In genomic region chr7:52723606-52724005, GRCh38 we compare ENCODE assay signal across 24 cellular contexts.
"Had no signal": no experiment of that assay in that cellular context is flagged by ENCODE, and none has a peak within 500 bp of the region (broad histone marks: within the 10 kb centered on the region; RNA-seq: fewer than 3 reads in every experiment).

No MANE protein-coding gene starts in this region.

- H3K4me3 Mint-ChIP-seq: immature natural killer cell; mesothelial cell of epicardium; naive thymus-derived CD4-positive, alpha-beta T cell; natural killer cell treated with Interleukin-12 subunit alpha and Interleukin-12 subunit beta and Interleukin-15 and Interleukin-18, amount 100 ng/mL, for 72 hours; stimulated activated effector memory CD8-positive, alpha-beta T cell treated with anti-CD3 and anti-CD28 coated beads, Interleukin-12 subunit alpha, Interleukin-12 subunit beta, amount 100 ng/mL, for 72 hours; stimulated activated naive CD8-positive, alpha-beta T cell treated with anti-CD3 and anti-CD28 coated beads, Interleukin-15, amount 100 ng/mL, for 72 hours; type B pancreatic cell had no signal

- H3K9me3 Mint-ChIP-seq: mesothelial cell of epicardium had no signal

- H3K27me3 Mint-ChIP-seq: naive thymus-derived CD4-positive, alpha-beta T cell; natural killer cell treated with Interleukin-12 subunit alpha and Interleukin-12 subunit beta and Interleukin-15 and Interleukin-18, amount 100 ng/mL, for 72 hours; stimulated activated naive CD8-positive, alpha-beta T cell treated with anti-CD3 and anti-CD28 coated beads, Interleukin-15, amount 100 ng/mL, for 72 hours; type B pancreatic cell had no signal

- H3K4me1 Mint-ChIP-seq: immature natural killer cell; stimulated activated effector memory CD8-positive, alpha-beta T cell treated with anti-CD3 and anti-CD28 coated beads, Interleukin-12 subunit alpha, Interleukin-12 subunit beta, amount 100 ng/mL, for 72 hours; stimulated activated naive CD8-positive, alpha-beta T cell treated with anti-CD3 and anti-CD28 coated beads, Interleukin-15, amount 100 ng/mL, for 72 hours had no signal

- H3K36me3 Mint-ChIP-seq: immature natural killer cell; mesothelial cell of epicardium; naive thymus-derived CD4-positive, alpha-beta T cell; stimulated activated effector memory CD8-positive, alpha-beta T cell treated with anti-CD3 and anti-CD28 coated beads, Interleukin-12 subunit alpha, Interleukin-12 subunit beta, amount 100 ng/mL, for 72 hours; type B pancreatic cell had no signal

- H3K27ac Mint-ChIP-seq: immature natural killer cell; mesothelial cell of epicardium; naive thymus-derived CD4-positive, alpha-beta T cell; natural killer cell treated with Interleukin-12 subunit alpha and Interleukin-12 subunit beta and Interleukin-15 and Interleukin-18, amount 100 ng/mL, for 72 hours; stimulated activated effector memory CD8-positive, alpha-beta T cell treated with anti-CD3 and anti-CD28 coated beads, Interleukin-12 subunit alpha, Interleukin-12 subunit beta, amount 100 ng/mL, for 72 hours; stimulated activated naive CD8-positive, alpha-beta T cell treated with anti-CD3 and anti-CD28 coated beads, Interleukin-15, amount 100 ng/mL, for 72 hours; type B pancreatic cell had no signal

- DNase-seq: hypothalamus; immature natural killer cell; kidney; left colon; left lung; lower lobe of right lung; mammary epithelial cell; mesendoderm; naive thymus-derived CD4-positive, alpha-beta T cell; pancreas; posterior cingulate gyrus; retina; right cardiac atrium; spleen; stimulated activated CD4-positive, alpha-beta T cell treated with anti-CD3 and anti-CD28 coated beads, Interleukin-4, amount 100 ng/mL, for 24 hours; stimulated activated naive CD4-positive, alpha-beta T cell; stimulated activated naive CD8-positive, alpha-beta T cell treated with anti-CD3 and anti-CD28 coated beads, Interleukin-15, amount 100 ng/mL, for 72 hours; substantia nigra; uterus had no signal

- ATAC-seq: left colon; left lung; lower lobe of right lung; naive thymus-derived CD4-positive, alpha-beta T cell; natural killer cell treated with Interleukin-12 subunit alpha and Interleukin-12 subunit beta and Interleukin-15 and Interleukin-18, amount 100 ng/mL, for 72 hours; pancreas; right cardiac atrium; sciatic nerve; stimulated activated effector memory CD8-positive, alpha-beta T cell treated with anti-CD3 and anti-CD28 coated beads, Interleukin-12 subunit alpha, Interleukin-12 subunit beta, amount 100 ng/mL, for 72 hours; stimulated activated naive CD8-positive, alpha-beta T cell treated with anti-CD3 and anti-CD28 coated beads, Interleukin-15, amount 100 ng/mL, for 72 hours had no signal
